10 cellular contexts compared by ENCODE assay signal in genomic region chr2:112585400-112585799, GRCh38. TPM values are rescaled to one million over a fixed set of nuclear protein-coding genes. Genes with fewer than 3 reads are reported as not detected.
A peak's percentile ranks its signal among the peaks of the same experiment; 100 is the strongest.
DNase-seq lines count a peak whose midpoint lies in the region; ATAC-seq, FAIRE-seq and TF ChIP-seq lines count a peak whose summit lies in the region.
"Had no signal": no experiment of that assay in that cellular context is flagged by ENCODE, and none has a peak within 500 bp of the region (broad histone marks: within the 10 kb centered on the region; RNA-seq: fewer than 3 reads in every experiment).

No MANE protein-coding gene starts in this region.

- H3K4me1 Mint-ChIP-seq in activated T-cell treated with anti-CD3 and anti-CD28 coated beads, Interleukin-2, amount 50 U/mL, for 24 hours (ENCODE audit: low read depth): peaks cover 39% of the 10 kb centered on the region
- peaks cover 13% of the 10 kb centered on the region for H3K4me1 Mint-ChIP-seq in astrocyte (ENCODE audit: low read depth, unreplicated experiment)

- H3K27ac ChIP-seq in astrocyte (ENCODE audit: low read depth, low read length): peak overlapping the region; percentile 93
- H3K27ac ChIP-seq in right lobe of liver: peak overlapping the region in 2 of 3 donors; percentile 85 to 91
- H3K27ac ChIP-seq in tibial artery: peak overlapping the region; percentile 92 to 94

- H3K9ac ChIP-seq in astrocyte (ENCODE audit: low read length): peak overlapping the region; percentile 87

- FAIRE-seq in astrocyte (lab: Jason Lieb, UNC) (no peak), urothelium cell line (lab: Jason Lieb, UNC) (no peak)
- FAIRE-seq: endometrium had no signal

- H4K20me1 ChIP-seq in astrocyte (ENCODE audit: insufficient read depth, low read length): no peaks in the 10 kb centered on the region

- H3K4me3 ChIP-seq in astrocyte (ENCODE audit: insufficient read depth, low read depth, low read length) (peak overlapping the region; percentile 83), right lobe of liver (peak overlapping the region in 2 of 3 donors; percentile 79 to 89), tibial artery (peak overlapping the region; percentile 63 to 76)

- TF ChIP-seq POLR2A in right lobe of liver (IDR thresholded peaks at IDR 0.05): no peak

- no peaks in the 10 kb centered on the region for H3K9me3 ChIP-seq in astrocyte (ENCODE audit: insufficient read depth, low read depth, low read length)
- no peaks in the 10 kb centered on the region for H3K9me3 ChIP-seq in right lobe of liver
- no peaks in the 10 kb centered on the region for H3K9me3 ChIP-seq in tibial artery

- POLR2A ChIA-PET in GM10248 (lab: Yijun Ruan, JAX): interaction anchor here (0.5 kb wide), 1 partner anchor 134 kb away, joined by 6 read pairs; no protein-coding TSS in a partner anchor

- ATAC-seq in right lobe of liver: no peak

- H3K36me3 Mint-ChIP-seq in activated T-cell treated with anti-CD3 and anti-CD28 coated beads, Interleukin-2, amount 50 U/mL, for 24 hours (ENCODE audit: low read depth): peaks cover 54% of the 10 kb centered on the region
- peaks cover 6% of the 10 kb centered on the region for H3K36me3 Mint-ChIP-seq in astrocyte (ENCODE audit: low read depth, unreplicated experiment)

- H2AFZ ChIP-seq in astrocyte (ENCODE audit: low read depth, low read length): no peak overlapping the region

- H3K27ac Mint-ChIP-seq in activated T-cell treated with anti-CD3 and anti-CD28 coated beads, Interleukin-2, amount 50 U/mL, for 24 hours: peak overlapping the region; percentile 99
- H3K27ac Mint-ChIP-seq in astrocyte (ENCODE audit: unreplicated experiment): peak overlapping the region; percentile 82

- intact Hi-C loops in right lobe of liver (cut with DNase I) (no loop called here), tibial artery (cut with DNase I; ENCODE audit: low total_unique reads) (loop anchor here (10.0 kb wide), 1 partner anchor 59 kb away; the partner anchor contains the start of gene SLC20A1)

- H3K36me3 ChIP-seq in astrocyte (ENCODE audit: insufficient read depth, low read length) (peaks cover 3% of the 10 kb centered on the region), right lobe of liver (no peaks in the 10 kb centered on the region), tibial artery (peaks cover 6 to 36% (median 10%) of the 10 kb centered on the region in 3 donors)

- peaks cover 8% of the 10 kb centered on the region for H3K79me2 ChIP-seq in astrocyte (ENCODE audit: insufficient read depth, low read length)

- no peaks in the 10 kb centered on the region for H3K9me3 Mint-ChIP-seq in activated T-cell treated with anti-CD3 and anti-CD28 coated beads, Interleukin-2, amount 50 U/mL, for 24 hours
- H3K9me3 Mint-ChIP-seq in astrocyte (ENCODE audit: unreplicated experiment): no peaks in the 10 kb centered on the region

- H3K27me3 ChIP-seq in astrocyte (ENCODE audit: insufficient read depth, low read length) (no peaks in the 10 kb centered on the region), right lobe of liver (no peaks in the 10 kb centered on the region), tibial artery (no peaks in the 10 kb centered on the region)

- DNase-seq in activated T-cell treated with anti-CD3 and anti-CD28 coated beads, Interleukin-2, amount 50 U/mL, for 24 hours: no peak
- no peak for DNase-seq in activated T-cell treated with anti-CD3 and anti-CD28 coated beads, Interleukin-2, amount 50 U/mL, for 1 hour
- DNase-seq in astrocyte (ENCODE audit: low read depth) (no peak), right lobe of liver (no peak), tibial artery (no peak), HT-29 (ENCODE audit: low spot score) (no peak), urothelium cell line (ENCODE audit: low spot score) (no peak), GM10248 (ENCODE audit: extremely low spot score) (no peak)
- DNase-seq: NCI-H774 had no signal

- H3K4me3 Mint-ChIP-seq in activated T-cell treated with anti-CD3 and anti-CD28 coated beads, Interleukin-2, amount 50 U/mL, for 24 hours: peak overlapping the region; percentile 94
- H3K4me3 Mint-ChIP-seq in astrocyte (ENCODE audit: unreplicated experiment): peak overlapping the region; percentile 88

- CTCF ChIA-PET in GM10248 (lab: Yijun Ruan, JAX): interaction anchor here (0.7 to 3.1 kb wide), 10 partner anchors 10 to 356 kb away, joined by 3 to 40 read pairs (median 4); partner anchors contain the start of gene SLC20A1

- no peak for TF ChIP-seq CTCF in astrocyte (IDR thresholded peaks at IDR 0.05; ENCODE audit: insufficient read depth, low read depth, low read length)
- no peak for TF ChIP-seq CTCF in right lobe of liver (IDR thresholded peaks at IDR 0.05)
- TF ChIP-seq CTCF in tibial artery (IDR thresholded peaks at IDR 0.05): no peak
- no peak for TF ChIP-seq CTCF in GM10248 (IDR thresholded peaks at IDR 0.05; ENCODE audit: control extremely low read depth, extremely low read depth, low read depth, missing control alignments)

- H3K4me1 ChIP-seq in astrocyte (ENCODE audit: insufficient read depth, low read length) (peaks cover 10% of the 10 kb centered on the region), right lobe of liver (peaks cover 0 to 13% (median 0%) of the 10 kb centered on the region in 4 donors), tibial artery (peaks cover 0 to 19% (median 13%) of the 10 kb centered on the region in 4 donors)

- H3K4me2 ChIP-seq in astrocyte (ENCODE audit: low read length): peak overlapping the region; percentile 93

- 100% methylated on average over 2 of the region's 3 CpGs for WGBS in right lobe of liver (ENCODE audit: insufficient coverage, low coverage, low lambda C conversion rate, missing lambda C conversion rate)

- no peaks in the 10 kb centered on the region for H3K27me3 Mint-ChIP-seq in activated T-cell treated with anti-CD3 and anti-CD28 coated beads, Interleukin-2, amount 50 U/mL, for 24 hours
- no peaks in the 10 kb centered on the region for H3K27me3 Mint-ChIP-seq in astrocyte (ENCODE audit: low read depth, unreplicated experiment)

RNA-seq across cellular contexts. Expression of gene CHCHD5, which starts 1.0 kb away (rescaled TPM):
- 17.9 and 25.3 TPM in 2 replicates for total RNA-seq in astrocyte
- 10 to 100 TPM; 15.1 to 29.5 (median 18.7) TPM for total RNA-seq in right lobe of liver
- total RNA-seq in HT-29 (2014; rRNA removed; shearing (Covaris generic)): 24.7 and 36.1 TPM in 2 replicates

RNA-seq across cellular contexts. Expression of gene POLR1B, which starts 43.1 kb away (rescaled TPM):
- total RNA-seq in astrocyte: 21.0 and 26.8 TPM in 2 replicates
- total RNA-seq in right lobe of liver: 10 to 100 TPM; 12.2 to 20.5 (median 16.1) TPM
- total RNA-seq in HT-29 (2014; rRNA removed; shearing (Covaris generic)): 33.0 and 33.5 TPM in 2 replicates
